In genomic region chr1:120178799-120179419, GRCh38 we compare ENCODE assay signal across 10 cellular contexts. TPM values are rescaled to one million over a fixed set of nuclear protein-coding genes. Genes with fewer than 3 reads are reported as not detected.
DNase-seq lines count a peak whose midpoint lies in the region; ATAC-seq and FAIRE-seq lines count a peak whose summit lies in the region.
"Had no signal": no experiment of that assay in that cellular context is flagged by ENCODE, and none has a peak within 500 bp of the region (broad histone marks: within the 10 kb centered on the region; RNA-seq: fewer than 3 reads in every experiment).

No MANE protein-coding gene starts in this region.

- H3K4me1 ChIP-seq in SJSA1 (replicated peaks) (peaks cover 22% of the 10 kb centered on the region), rectal smooth muscle tissue (ENCODE audit: control insufficient read depth, insufficient read depth, low read length) (peaks cover 2% of the 10 kb centered on the region)

- H3K9me3 ChIP-seq in SJSA1 (replicated peaks), result no peaks in the 10 kb centered on the region

- 0 out of 2 replicates have a peak, but pooled peaks cover 2% of the 10 kb centered on the region for H3K36me3 ChIP-seq in SJSA1
- H3K36me3 ChIP-seq in rectal smooth muscle tissue (ENCODE audit: control insufficient read depth, insufficient read depth, low read length), result no peaks in the 10 kb centered on the region

- ATAC-seq in GM19397 (IDR thresholded peaks at IDR 0.05; ENCODE audit: unreplicated experiment), result no peak
- ATAC-seq: activated T-cell treated with anti-CD3 and anti-CD28 coated beads, Interleukin-2, amount 50 U/mL, for 72 hours had no signal

- no peak overlapping the region for H3K4me3 ChIP-seq in SJSA1
- H3K4me3 ChIP-seq in rectal smooth muscle tissue (ENCODE audit: low read length), result no peak overlapping the region

- no peaks in the 10 kb centered on the region for H3K27me3 ChIP-seq in SJSA1 (replicated peaks)
- H3K27me3 ChIP-seq in rectal smooth muscle tissue (ENCODE audit: control insufficient read depth, insufficient read depth, low read length), result no peaks in the 10 kb centered on the region

- peak overlapping the region; percentile 60 for H3K27ac ChIP-seq in SJSA1
- H3K27ac ChIP-seq in rectal smooth muscle tissue (ENCODE audit: low read depth, low read length), result peak overlapping the region; percentile 51

- DNase-seq in Daoy (ENCODE audit: low read depth) (peak; percentile 4), SJSA1 (ENCODE audit: low read depth in 1 of 2, low spot score in 2 of 2) (no peak), fibroblast of peridontal ligament (ENCODE audit: extremely low read depth) (peak; percentile 37), RCC 7860 (ENCODE audit: low spot score) (no peak), GM19239 (ENCODE audit: insufficient read length, low spot score) (no peak), NCI-H146 treated with DMSO at 0.1 percent for 48 hours (lab: John Stamatoyannopoulos, UW; ENCODE audit: unreplicated experiment) (no peak)
- DNase-seq: activated T-cell treated with anti-CD3 and anti-CD28 coated beads, Interleukin-2, amount 50 U/mL, for 72 hours; DMS153 had no signal

- H3K9ac ChIP-seq in rectal smooth muscle tissue (ENCODE audit: low read length), result no peak overlapping the region

- FAIRE-seq in RCC 7860 (lab: Jason Lieb, UNC), result no peak
- FAIRE-seq in GM19239 (lab: Jason Lieb, UNC), result no peak

RNA-seq across cellular contexts. Expression of gene SEC22B, which starts 2.6 kb away (rescaled TPM):
- 51.3 and 54.9 TPM in 2 replicates for total RNA-seq in Daoy (2014; rRNA removed; shearing (Covaris generic))
- 31.0 and 40.8 TPM in 2 replicates for total RNA-seq in SJSA1 (2014; rRNA removed; shearing (Covaris generic))

Comparison
In these comparisons a context has a peak if more than half of its experiments do, and no peak if none do; other contexts are left out.
1. DNase-seq: peak in Daoy (single experiment) and fibroblast of peridontal ligament (single experiment); none in SJSA1 (0 of 2), RCC 7860 (single experiment), GM19239 (single experiment) and NCI-H146 treated with DMSO at 0.1 percent for 48 hours (single experiment).